ENCODE assay signal across 8 cellular contexts in the genomic region with DNA sequence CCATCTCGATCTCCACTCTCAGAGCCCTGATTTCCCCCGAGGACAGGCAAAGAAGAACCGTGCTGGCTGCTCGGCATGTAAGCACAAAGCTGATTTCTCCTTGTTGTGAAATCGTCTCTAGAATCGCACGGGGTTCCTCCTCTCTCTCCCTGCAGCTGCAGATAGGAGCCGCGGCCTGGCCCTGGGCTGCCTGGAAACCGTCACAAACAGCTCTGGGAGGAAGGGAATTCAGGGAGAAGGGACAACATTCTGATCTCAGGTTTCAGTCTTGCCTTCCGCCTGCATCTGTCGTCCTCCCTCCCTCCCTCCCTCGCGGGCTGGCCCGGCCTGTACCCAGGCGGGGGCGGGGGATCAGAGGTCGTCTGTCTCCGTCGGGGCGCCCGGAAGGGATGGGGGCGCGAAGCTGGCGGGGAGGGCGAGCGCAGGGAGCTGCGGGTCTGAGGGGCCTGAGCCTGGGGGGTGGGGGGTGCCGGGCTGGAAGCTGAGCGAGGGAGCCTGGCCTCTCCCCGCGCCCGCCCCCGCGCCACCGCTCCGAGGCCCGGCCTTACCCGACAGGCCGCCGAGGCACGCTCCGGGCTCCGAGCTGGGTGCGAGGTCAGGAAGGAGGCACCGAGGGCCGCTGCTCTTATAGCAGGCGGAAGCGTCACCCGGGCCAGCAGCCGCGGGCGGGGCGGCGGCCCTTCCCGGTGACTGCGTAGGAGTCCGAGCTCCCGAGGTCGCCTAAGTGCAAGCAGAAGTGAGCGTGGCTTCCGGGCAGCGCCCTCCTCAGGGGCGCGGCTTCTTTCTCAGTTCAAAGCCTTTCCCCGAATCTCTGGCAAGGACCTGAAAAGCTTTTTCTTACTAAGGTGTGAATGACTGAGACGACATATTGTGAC. TPM values are rescaled to one million over a fixed set of nuclear protein-coding genes. Genes with fewer than 3 reads are reported as not detected.
DNase-seq lines count a peak whose midpoint lies in the region; ATAC-seq, FAIRE-seq and TF ChIP-seq lines count a peak whose summit lies in the region.

Gene SERPINB1 (minus strand): TSS at position 600 of the 875 bp plus-strand sequence. CDS start 1,277 bp downstream, outside the sequence.

- peak within 1 kb of the TSS; percentile 72; the same call in 1 of the 2 replicates for H3K9ac ChIP-seq in iPS-20b (ENCODE audit: low read depth, low read length)
- H3K9ac ChIP-seq in skeletal muscle satellite cell (ENCODE audit: low read depth, low read length), result peak within 1 kb of the TSS; percentile 67

- DNase-seq in NCI-H2107 treated with DMSO at 0.1 percent for 48 hours (lab: John Stamatoyannopoulos, UW; ENCODE audit: unreplicated experiment), result peak; percentile 89
- DNase-seq in bronchial epithelial cell (ENCODE audit: low read depth), result peak; percentile 84

- peak within 1 kb of the TSS; percentile 76 for H3K4me2 ChIP-seq in skeletal muscle satellite cell (ENCODE audit: low read length)

- H3K27me3 ChIP-seq in bronchial epithelial cell (ENCODE audit: control insufficient read depth, insufficient read depth, low read length) (no peaks in the 10 kb centered on the region), iPS-20b (ENCODE audit: insufficient read depth, low read length) (no peaks in the 10 kb centered on the region), skeletal muscle satellite cell (ENCODE audit: control insufficient read depth, insufficient read depth, low read length) (no peaks in the 10 kb centered on the region)

- H3K9me3 ChIP-seq in iPS-20b (ENCODE audit: insufficient read depth, low read depth, low read length) (no peaks in the 10 kb centered on the region), skeletal muscle satellite cell (replicated peaks; ENCODE audit: low read length) (no peaks in the 10 kb centered on the region)

- H3K4me3 ChIP-seq in GM08714 (ENCODE audit: low read length) (peak within 1 kb of the TSS; percentile 3; the same call in 1 of the 2 replicates), WI38 (ENCODE audit: low read depth, low read length) (peak within 1 kb of the TSS; percentile 63), bronchial epithelial cell (ENCODE audit: low read depth, low read length) (peak within 1 kb of the TSS; percentile 52), iPS-20b (ENCODE audit: low read length) (peak within 1 kb of the TSS; percentile 67), skeletal muscle satellite cell (ENCODE audit: low read length) (peak within 1 kb of the TSS; percentile 67)

- peak within 1 kb of the TSS; percentile 75 for H3K27ac ChIP-seq in iPS-20b (ENCODE audit: low read length)

- FAIRE-seq in bronchial epithelial cell (lab: Jason Lieb, UNC), result no peak

- ATAC-seq in HG02759 (IDR thresholded peaks at IDR 0.05; ENCODE audit: unreplicated experiment) (peak; percentile 83), HG03025 (IDR thresholded peaks at IDR 0.05; ENCODE audit: low FRiP score, unreplicated experiment) (no peak)

- TF ChIP-seq CTCF in WI38 (IDR thresholded peaks at IDR 0.05; ENCODE audit: low read depth, low read length), result no peak
- TF ChIP-seq CTCF in bronchial epithelial cell (IDR thresholded peaks at IDR 0.05; ENCODE audit: insufficient read depth, low read length, severe bottlenecking), result peak; percentile 19

- H3K36me3 ChIP-seq in bronchial epithelial cell (ENCODE audit: control insufficient read depth, insufficient read depth, low read length) (peaks cover 12% of the 10 kb centered on the region), iPS-20b (ENCODE audit: insufficient read depth, low read depth, low read length) (no peaks in the 10 kb centered on the region), skeletal muscle satellite cell (ENCODE audit: insufficient read depth, low read length) (no peaks in the 10 kb centered on the region)

- H3K4me1 ChIP-seq in iPS-20b (ENCODE audit: insufficient read depth, low read length) (peaks cover 17% of the 10 kb centered on the region), skeletal muscle satellite cell (ENCODE audit: control insufficient read depth, insufficient read depth, low read length) (peaks cover 38% of the 10 kb centered on the region)

RNA-seq across cellular contexts. Expression of gene SERPINB1, which starts in this region (rescaled TPM):
- total RNA-seq in bronchial epithelial cell, result 142 and 372 TPM in 2 replicates
- total RNA-seq in skeletal muscle satellite cell (2012; rRNA removed), result 7.6 and 14.4 TPM in 2 replicates

Comparison
In these comparisons a context has a peak if more than half of its experiments do, and no peak if none do; other contexts are left out.
1. H3K4me3 ChIP-seq: peak in every context shown above with its lines; median percentile 67 in iPS-20b; 67 in skeletal muscle satellite cell; 63 in WI38; 52 in bronchial epithelial cell; 3 in GM08714.